ENCODE assay signal across 15 cellular contexts in genomic region chr10:62980697-62981495, GRCh38.
A peak's percentile ranks its signal among the peaks of the same experiment; 100 is the strongest.
DNase-seq lines count a peak whose midpoint lies in the region; ATAC-seq lines count a peak whose summit lies in the region.
"Had no signal": no experiment of that assay in that cellular context is flagged by ENCODE, and none has a peak within 500 bp of the region (broad histone marks: within the 10 kb centered on the region; RNA-seq: fewer than 3 reads in every experiment).

No MANE protein-coding gene starts in this region.

- peak; percentile 56 for DNase-seq in activated CD4-positive, alpha-beta memory T cell treated with anti-CD3 and anti-CD28 coated beads for 36 hours
- no peak for DNase-seq in activated CD4-positive, alpha-beta memory T cell treated with anti-CD3 and anti-CD28 coated beads, Interleukin-2, amount 10 ng/mL, durations not matched to agents 7 days and 5 days
- DNase-seq in HT1080 (ENCODE audit: low read depth) = peak; percentile 80
- DNase-seq in activated naive CD4-positive, alpha-beta T cell treated with anti-CD3 and anti-CD28 coated beads, Interleukin-2, amount 50 U/mL, for 16 hours = peak; percentile 18
- peak; percentile 30 to 39 for DNase-seq in stimulated activated CD4-positive, alpha-beta T cell treated with anti-CD3 and anti-CD28 coated beads, Interleukin-2, amount 100 ng/mL, for 24 hours
- DNase-seq in NK-92 (lab: John Stamatoyannopoulos, UW; ENCODE audit: unreplicated experiment) = no peak
- DNase-seq in GOT3 (lab: John Stamatoyannopoulos, UW) = no peak
- DNase-seq: activated CD4-positive, alpha-beta T cell treated with anti-CD3 and anti-CD28 coated beads for 4 hours; left cardiac atrium; NCI-H2227 treated with DMSO at 0.1 percent for 48 hours; PC-9; T-cell had no signal

- no peak overlapping the region for H3K27ac Mint-ChIP-seq in activated CD4-positive, alpha-beta memory T cell treated with anti-CD3 and anti-CD28 coated beads for 36 hours
- no peak overlapping the region for H3K27ac Mint-ChIP-seq in activated CD4-positive, alpha-beta memory T cell treated with anti-CD3 and anti-CD28 coated beads, Interleukin-2, amount 10 ng/mL, durations not matched to agents 7 days and 5 days
- H3K27ac Mint-ChIP-seq: T-cell, type B pancreatic cell had no signal

- peaks cover 26% of the 10 kb centered on the region for H3K4me1 Mint-ChIP-seq in activated CD4-positive, alpha-beta memory T cell treated with anti-CD3 and anti-CD28 coated beads for 36 hours (ENCODE audit: low read depth)
- no peaks in the 10 kb centered on the region for H3K4me1 Mint-ChIP-seq in activated CD4-positive, alpha-beta memory T cell treated with anti-CD3 and anti-CD28 coated beads, Interleukin-2, amount 10 ng/mL, durations not matched to agents 7 days and 5 days
- H3K4me1 Mint-ChIP-seq: T-cell had no signal

- intact Hi-C loops in activated CD4-positive, alpha-beta memory T cell treated with anti-CD3 and anti-CD28 coated beads for 36 hours (cut with micrococcal nuclease) = loop anchor here (1.0 kb wide), 4 partner anchors 11 to 597 kb away; partner anchors contain the start of gene EGR2

- POLR2A ChIA-PET in activated CD4-positive, alpha-beta memory T cell treated with anti-CD3 and anti-CD28 coated beads for 36 hours (lab: Charles Lee) = interaction anchor here (1.4 to 1.5 kb wide), 2 partner anchors 11 to 14 kb away, joined by 4 to 5 read pairs; no protein-coding TSS in a partner anchor
- POLR2A ChIA-PET in activated CD4-positive, alpha-beta memory T cell treated with anti-CD3 and anti-CD28 coated beads, Interleukin-2, amount 10 ng/mL, durations not matched to agents 7 days and 5 days (lab: Charles Lee) = no interaction called here

- H3K27me3 Mint-ChIP-seq in activated CD4-positive, alpha-beta memory T cell treated with anti-CD3 and anti-CD28 coated beads for 36 hours = peaks cover 11% of the 10 kb centered on the region
- H3K27me3 Mint-ChIP-seq in activated CD4-positive, alpha-beta memory T cell treated with anti-CD3 and anti-CD28 coated beads, Interleukin-2, amount 10 ng/mL, durations not matched to agents 7 days and 5 days = no peaks in the 10 kb centered on the region

- H3K36me3 Mint-ChIP-seq in activated CD4-positive, alpha-beta memory T cell treated with anti-CD3 and anti-CD28 coated beads for 36 hours = peaks cover 1% of the 10 kb centered on the region
- no peaks in the 10 kb centered on the region for H3K36me3 Mint-ChIP-seq in activated CD4-positive, alpha-beta memory T cell treated with anti-CD3 and anti-CD28 coated beads, Interleukin-2, amount 10 ng/mL, durations not matched to agents 7 days and 5 days (ENCODE audit: low read depth)
- H3K36me3 Mint-ChIP-seq: T-cell, type B pancreatic cell had no signal

- CTCF ChIA-PET in activated CD4-positive, alpha-beta memory T cell treated with anti-CD3 and anti-CD28 coated beads for 36 hours (lab: Charles Lee) = interaction anchor here (0.7 kb wide), 1 partner anchor 326 kb away, joined by 4 read pairs; no protein-coding TSS in a partner anchor
- CTCF ChIA-PET in activated CD4-positive, alpha-beta memory T cell treated with anti-CD3 and anti-CD28 coated beads, Interleukin-2, amount 10 ng/mL, durations not matched to agents 7 days and 5 days (lab: Charles Lee) = no interaction called here

- no peak overlapping the region for H3K4me3 Mint-ChIP-seq in activated CD4-positive, alpha-beta memory T cell treated with anti-CD3 and anti-CD28 coated beads for 36 hours
- H3K4me3 Mint-ChIP-seq in activated CD4-positive, alpha-beta memory T cell treated with anti-CD3 and anti-CD28 coated beads, Interleukin-2, amount 10 ng/mL, durations not matched to agents 7 days and 5 days = no peak overlapping the region
- H3K4me3 Mint-ChIP-seq: T-cell, type B pancreatic cell had no signal

- peaks cover 3% of the 10 kb centered on the region for H3K9me3 Mint-ChIP-seq in activated CD4-positive, alpha-beta memory T cell treated with anti-CD3 and anti-CD28 coated beads for 36 hours
- H3K9me3 Mint-ChIP-seq in activated CD4-positive, alpha-beta memory T cell treated with anti-CD3 and anti-CD28 coated beads, Interleukin-2, amount 10 ng/mL, durations not matched to agents 7 days and 5 days = no peaks in the 10 kb centered on the region
- H3K9me3 Mint-ChIP-seq: T-cell, type B pancreatic cell had no signal

- ATAC-seq in HG03571 (IDR thresholded peaks at IDR 0.05; ENCODE audit: unreplicated experiment) = no peak
- ATAC-seq: GM12878, left cardiac atrium, T-cell had no signal

Comparison
In these comparisons a context has a peak if more than half of its experiments do, and no peak if none do; other contexts are left out.
1. DNase-seq: peak in activated CD4-positive, alpha-beta memory T cell treated with anti-CD3 and anti-CD28 coated beads for 36 hours (single experiment), HT1080 (single experiment), activated naive CD4-positive, alpha-beta T cell treated with anti-CD3 and anti-CD28 coated beads, Interleukin-2, amount 50 U/mL, for 16 hours (single experiment) and stimulated activated CD4-positive, alpha-beta T cell treated with anti-CD3 and anti-CD28 coated beads, Interleukin-2, amount 100 ng/mL, for 24 hours (2 of 2); none in activated CD4-positive, alpha-beta memory T cell treated with anti-CD3 and anti-CD28 coated beads, Interleukin-2, amount 10 ng/mL, durations not matched to agents 7 days and 5 days (single experiment), NK-92 (single experiment) and GOT3 (single experiment).